In genomic region chr5:93191426-93191825, GRCh38 we compare ENCODE assay signal across 1 cellular context.
TF ChIP-seq lines count a peak whose summit lies in the region.

No MANE protein-coding gene starts in this region.

TF ChIP-seq in SK-N-SH, 30 proteins besides CTCF, POLR2A, EP300 and RAD21 (continued from another document):
- TF ChIP-seq REST (IDR thresholded peaks at IDR 0.05; ENCODE audit: low read depth, low read length) = no peak
- TF ChIP-seq NRF1 (IDR thresholded peaks at IDR 0.05; ENCODE audit: low read depth, low read length) = no peak
- TF ChIP-seq RCOR1 (IDR thresholded peaks at IDR 0.05; ENCODE audit: low read length) = no peak
- TF ChIP-seq USF2 (IDR thresholded peaks at IDR 0.05; ENCODE audit: borderline replicate concordance, low read depth, low read length) = no peak
- TF ChIP-seq ZBTB33 (IDR thresholded peaks at IDR 0.05; ENCODE audit: borderline replicate concordance, low read depth) = no peak
- no peak for TF ChIP-seq RXRA (IDR thresholded peaks at IDR 0.05; ENCODE audit: borderline replicate concordance, low read depth)
- TF ChIP-seq PBX3 (IDR thresholded peaks at IDR 0.05) = no peak
- no peak for TF ChIP-seq FOSL2 (IDR thresholded peaks at IDR 0.05; ENCODE audit: borderline replicate concordance, low read depth)
- no peak for TF ChIP-seq USF1 (IDR thresholded peaks at IDR 0.05; ENCODE audit: borderline replicate concordance, low read depth)
